ENCODE assay signal across 27 cellular contexts in genomic region chr19:16978156-16978555, GRCh38.
"Had no signal": no experiment of that assay in that cellular context is flagged by ENCODE, and none has a peak within 500 bp of the region (broad histone marks: within the 10 kb centered on the region; RNA-seq: fewer than 3 reads in every experiment).

No MANE protein-coding gene starts in this region.

- ATAC-seq: effector memory CD8-positive, alpha-beta T cell; esophagus mucosa; foreskin keratinocyte; gastrocnemius medialis; gastroesophageal sphincter; heart left ventricle; heart right ventricle had no signal

- H3K27me3 ChIP-seq: colonic mucosa, foreskin keratinocyte, gastrocnemius medialis, heart left ventricle, heart right ventricle had no signal

- FAIRE-seq: colon, endometrium, endothelial cell of umbilical vein, frontal cortex had no signal

- H3K4me3 ChIP-seq: colonic mucosa, coronary artery, dorsolateral prefrontal cortex, esophagus muscularis mucosa, esophagus squamous epithelium, gastrocnemius medialis, gastroesophageal sphincter, heart left ventricle, heart right ventricle had no signal

- H3K27ac ChIP-seq: colonic mucosa, coronary artery, dorsolateral prefrontal cortex, epithelial cell of prostate, esophagus muscularis mucosa, esophagus squamous epithelium, foreskin keratinocyte, gastrocnemius medialis, gastroesophageal sphincter, heart left ventricle, heart right ventricle had no signal

- H3K36me3 ChIP-seq: colonic mucosa, esophagus squamous epithelium, gastrocnemius medialis, gastroesophageal sphincter, heart left ventricle had no signal

- DNase-seq: colonic mucosa; cortex of kidney; dermis blood vessel endothelial cell; effector CD4-positive, alpha-beta T cell; effector CD8-positive, alpha-beta T cell; effector memory CD4-positive, alpha-beta T cell; effector memory CD8-positive, alpha-beta T cell; endodermal cell; erythroblast; esophagus squamous epithelium; foreskin fibroblast; foreskin keratinocyte; foreskin melanocyte; gastrocnemius medialis; glutamatergic neuron; heart left ventricle; heart right ventricle had no signal

- H3K9me3 ChIP-seq: colonic mucosa, esophagus muscularis mucosa, esophagus squamous epithelium, gastrocnemius medialis, heart left ventricle, heart right ventricle had no signal

- H3K4me1 ChIP-seq: colonic mucosa, esophagus muscularis mucosa, esophagus squamous epithelium, foreskin keratinocyte, gastrocnemius medialis, gastroesophageal sphincter, heart left ventricle, heart right ventricle had no signal
